8 cellular contexts compared by ENCODE assay signal in the genomic region with DNA sequence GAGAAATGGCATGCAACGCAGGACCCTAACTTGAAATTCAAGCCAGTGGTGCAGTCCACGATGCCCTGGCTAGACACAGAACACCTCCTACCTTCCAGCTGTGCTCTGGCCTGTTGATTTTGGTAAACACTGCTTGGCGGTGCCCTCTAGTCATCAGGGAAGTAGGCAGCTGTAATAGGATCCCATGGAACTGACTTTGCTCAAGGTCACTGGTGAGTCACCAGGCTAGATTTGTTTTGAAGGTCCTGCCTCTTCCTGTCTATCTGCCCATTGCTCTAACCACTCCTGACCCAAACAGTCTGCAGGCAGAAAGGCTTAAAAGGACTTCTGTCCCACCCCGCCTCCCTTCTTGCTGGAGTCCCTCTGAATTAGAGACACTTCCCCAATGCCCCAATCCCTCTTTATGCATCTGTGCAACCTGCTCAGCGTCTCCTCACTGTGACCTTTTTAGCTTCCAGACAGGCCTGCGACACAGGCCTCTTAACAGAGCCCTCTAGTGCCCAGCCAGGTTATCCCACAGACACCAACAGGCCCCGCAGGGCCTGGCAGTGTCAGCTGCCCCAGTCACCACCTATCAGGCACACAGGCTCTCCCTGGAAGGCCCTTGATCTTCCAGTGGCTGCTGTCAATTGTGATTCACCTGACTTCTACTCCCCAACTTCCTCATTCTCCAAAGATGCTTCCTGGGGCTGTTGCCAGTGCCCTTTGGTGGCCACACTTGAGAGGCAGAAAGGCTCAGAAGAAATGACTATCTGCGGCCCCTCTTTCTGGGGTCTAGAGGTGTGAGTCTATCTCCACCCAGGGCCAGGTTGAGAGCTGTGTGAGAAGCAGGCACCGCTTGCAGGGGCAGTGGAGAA. TPM values are rescaled to one million over a fixed set of nuclear protein-coding genes. Genes with fewer than 3 reads are reported as not detected.
DNase-seq lines count a peak whose midpoint lies in the region; ATAC-seq and TF ChIP-seq lines count a peak whose summit lies in the region.

No MANE protein-coding gene starts in this region.

- H3K4me1 Mint-ChIP-seq in endodermal cell = peaks cover 13% of the 10 kb centered on the region

- peaks cover 16% of the 10 kb centered on the region for H3K36me3 Mint-ChIP-seq in endodermal cell (ENCODE audit: low read depth)

- POLR2A ChIA-PET in AG04450 (lab: Yijun Ruan, JAX) = interaction anchor here (0.5 to 1.7 kb wide), 3 partner anchors 10 to 78 kb away, joined by 3 to 7 read pairs (median 5); a partner anchor contains a TSS

- no peak overlapping the region for H3K4me3 Mint-ChIP-seq in endodermal cell

- intact Hi-C loops in mucosa of descending colon (cut with DNase I, micrococcal nuclease) = loop anchor here in 1 of 2 donors (10.0 kb wide), 1 partner anchor 56 kb away; a partner anchor contains a TSS
- intact Hi-C loops in thyroid gland (cut with DNase I) = loop anchor here (10.0 kb wide), 1 partner anchor 1096 kb away; a partner anchor contains a TSS

- H3K27ac ChIP-seq in AG04450 (ENCODE audit: low read depth, low read length) (peak overlapping the region; percentile 78), endodermal cell (ENCODE audit: low read depth, low read length) (no peak overlapping the region), thyroid gland (peak overlapping the region; percentile 80 to 93 (median 82))

- peak; percentile 82 for ATAC-seq in mucosa of descending colon

- H3K9ac ChIP-seq in endodermal cell (ENCODE audit: extremely low read depth, low read length, poor library complexity, severe bottlenecking) = no peak overlapping the region

- H3K4me3 ChIP-seq in AG04450 (ENCODE audit: low read depth, low read length) (no peak overlapping the region; the same call in 1 of the 2 replicates), endodermal cell (ENCODE audit: low read length) (no peak overlapping the region), mucosa of descending colon (no peak overlapping the region), thyroid gland (replicated peaks in 1 of 3) (no peak overlapping the region)

- H3K9me3 ChIP-seq in AG04450 (ENCODE audit: control insufficient read depth, insufficient read depth, low read length) = no peaks in the 10 kb centered on the region
- H3K9me3 ChIP-seq in endodermal cell (ENCODE audit: control insufficient read depth, low read length) = no peaks in the 10 kb centered on the region
- no peaks in the 10 kb centered on the region for H3K9me3 ChIP-seq in mucosa of descending colon
- no peaks in the 10 kb centered on the region for H3K9me3 ChIP-seq in thyroid gland

- H3K27me3 ChIP-seq in AG04450 (ENCODE audit: control insufficient read depth, insufficient read depth, low read length) = no peaks in the 10 kb centered on the region
- H3K27me3 ChIP-seq in endodermal cell (ENCODE audit: control insufficient read depth, insufficient read depth, low read length, poor library complexity, severe bottlenecking) = no peaks in the 10 kb centered on the region
- no peaks in the 10 kb centered on the region for H3K27me3 ChIP-seq in thyroid gland

- H3K4me1 ChIP-seq in endodermal cell (ENCODE audit: control insufficient read depth, insufficient read depth, low read length) (peaks cover 5% of the 10 kb centered on the region), mucosa of descending colon (ENCODE audit: low read depth) (peaks cover 54% of the 10 kb centered on the region), thyroid gland (peaks cover 40 to 65% of the 10 kb centered on the region in 2 donors)

- DNase-seq in AG04450 (ENCODE audit: low read depth, low spot score) = peak; percentile 65
- peak; percentile 77 for DNase-seq in GM13976 (ENCODE audit: low spot score)
- peak; percentile 88 for DNase-seq in MV-4-11 (lab: John Stamatoyannopoulos, UW)
- peak; percentile 73 for DNase-seq in UCSD-AML1 (lab: John Stamatoyannopoulos, UW; ENCODE audit: unreplicated experiment)
- DNase-seq in endodermal cell = peak; percentile 91
- DNase-seq in mucosa of descending colon = peak; percentile 75 to 79 (median 76)
- peak; percentile 68 to 82 for DNase-seq in thyroid gland
- no peak for DNase-seq in NCI-H128 (lab: John Stamatoyannopoulos, UW; ENCODE audit: unreplicated experiment)

- no peaks in the 10 kb centered on the region for H3K27me3 Mint-ChIP-seq in endodermal cell (ENCODE audit: insufficient read depth)

- TF ChIP-seq CTCF in AG04450 (IDR thresholded peaks at IDR 0.05; ENCODE audit: low read depth, low read length) = peak; percentile 44
- peak; percentile 57 for TF ChIP-seq CTCF in GM13976 (IDR thresholded peaks at IDR 0.05; ENCODE audit: borderline replicate concordance, control extremely low read depth, extremely low read depth, insufficient read depth, missing control alignments)
- TF ChIP-seq CTCF in endodermal cell (conservative IDR thresholded peaks at IDR 0.05) = peak; percentile 73
- no peak for TF ChIP-seq CTCF in mucosa of descending colon (IDR thresholded peaks at IDR 0.05)
- peak in 4 of 6 experiments; percentile 30 to 52 (median 42) for TF ChIP-seq CTCF in thyroid gland (IDR thresholded peaks at IDR 0.05)

- WGBS in endodermal cell (ENCODE audit: insufficient coverage in 1 of 2, insufficient read length in 1 of 2), 2 experiments = 70 to 80% methylated on average over 5 to 9 of the region's 9 CpGs
- WGBS in thyroid gland, 2 donors = 49 to 50% methylated on average over 9 of the region's 9 CpGs

- peak in 1 of 2 donors; percentile 43 for TF ChIP-seq POLR2A in thyroid gland (IDR thresholded peaks at IDR 0.05)

- H3K36me3 ChIP-seq in endodermal cell (ENCODE audit: control insufficient read depth, insufficient read depth, low read length) (peaks cover 29% of the 10 kb centered on the region), mucosa of descending colon (ENCODE audit: low read depth) (no peaks in the 10 kb centered on the region), thyroid gland (peaks cover 0 to 10% of the 10 kb centered on the region in 2 donors)

- in situ Hi-C loops in GM13976 (cut with MboI; ENCODE audit: low sequenced_read_pairs, unreplicated experiment) = loop anchor here (5.0 to 25.0 kb wide), 2 partner anchors 128 to 248 kb away; no protein-coding TSS in a partner anchor

- CTCF ChIA-PET in AG04450 (lab: Charles Lee) = interaction anchor here (1.2 to 2.1 kb wide), 2 partner anchors 15 to 268 kb away, joined by 3 to 8 read pairs; no protein-coding TSS in a partner anchor

- peak overlapping the region; percentile 78 for H3K27ac Mint-ChIP-seq in endodermal cell

- H3K9me3 Mint-ChIP-seq in endodermal cell = no peaks in the 10 kb centered on the region

RNA-seq across cellular contexts. Expression of a gene that starts 5.2 kb away (rescaled TPM):
- polyA plus RNA-seq in AG04450 (2011; rRNA removed) = 45.3 and 48.7 TPM in 2 replicates
- polyA minus RNA-seq in AG04450 (2011; rRNA and poly(A)+ RNA removed) = 42.2 and 55.9 TPM in 2 replicates
- total RNA-seq in endodermal cell (10 to 100 TPM; 27.0 to 28.3 TPM), mucosa of descending colon (100 to 1,000 TPM in 1 of 3 donors, 10 to 100 TPM in 2; 82.3 to 136 (median 87.9) TPM), thyroid gland (10 to 100 TPM; 45.7 to 53.6 (median 48.7) TPM)
- 20.1 TPM for polyA plus RNA-seq in endodermal cell (2013, experiment 1 of 2)
- 18.2 TPM for polyA plus RNA-seq in endodermal cell (2013, experiment 2 of 2)

RNA-seq across cellular contexts. Expression of a gene that starts 5.4 kb away (rescaled TPM):
- 65.2 and 77.0 TPM in 2 replicates for polyA plus RNA-seq in AG04450 (2011; rRNA removed)
- 66.0 and 85.9 TPM in 2 replicates for polyA minus RNA-seq in AG04450 (2011; rRNA and poly(A)+ RNA removed)
- 10 to 100 TPM; 65.4 to 66.2 TPM for total RNA-seq in endodermal cell
- polyA plus RNA-seq in endodermal cell (2013, experiment 1 of 2) = 71.4 TPM
- polyA plus RNA-seq in endodermal cell (2013, experiment 2 of 2) = 58.3 TPM
- 10 to 100 TPM; 57.5 to 67.1 (median 60.6) TPM for total RNA-seq in mucosa of descending colon
- total RNA-seq in thyroid gland = 100 to 1,000 TPM in 3 of 4 donors, 10 to 100 TPM in 1; 83.8 to 149 (median 119) TPM

RNA-seq across cellular contexts. Expression of a gene that starts 44.7 kb away (rescaled TPM):
- polyA plus RNA-seq in AG04450 (2011; rRNA removed) = 99.0 and 136 TPM in 2 replicates
- 231 and 300 TPM in 2 replicates for polyA minus RNA-seq in AG04450 (2011; rRNA and poly(A)+ RNA removed)
- total RNA-seq in endodermal cell (100 to 1,000 TPM; 190 to 211 TPM), mucosa of descending colon (100 to 1,000 TPM in 2 of 3 donors, 10 to 100 TPM in 1; 95.8 to 113 (median 106) TPM), thyroid gland (100 to 1,000 TPM in 3 of 4 donors, 10 to 100 TPM in 1; 85.3 to 123 (median 104) TPM)
- 171 TPM for polyA plus RNA-seq in endodermal cell (2013, experiment 1 of 2)
- 169 TPM for polyA plus RNA-seq in endodermal cell (2013, experiment 2 of 2)

RNA-seq across cellular contexts. Expression of a gene that starts 52.0 kb away (rescaled TPM):
- 84.2 and 106 TPM in 2 replicates for polyA plus RNA-seq in AG04450 (2011; rRNA removed)
- 63.6 and 77.1 TPM in 2 replicates for polyA minus RNA-seq in AG04450 (2011; rRNA and poly(A)+ RNA removed)
- total RNA-seq in endodermal cell = 100 to 1,000 TPM; 145 to 159 TPM
- polyA plus RNA-seq in endodermal cell (2013, experiment 1 of 2) = 103 TPM
- polyA plus RNA-seq in endodermal cell (2013, experiment 2 of 2) = 93.9 TPM
- total RNA-seq in mucosa of descending colon = 100 to 1,000 TPM; 118 to 123 (median 122) TPM
- total RNA-seq in thyroid gland = 100 to 1,000 TPM; 211 to 292 (median 266) TPM
